ENCODE assay signal across 12 cellular contexts in genomic region chr9:32265037-32265436, GRCh38.
DNase-seq lines count a peak whose midpoint lies in the region; FAIRE-seq and TF ChIP-seq lines count a peak whose summit lies in the region.
"Had no signal": no experiment of that assay in that cellular context is flagged by ENCODE, and none has a peak within 500 bp of the region (broad histone marks: within the 10 kb centered on the region; RNA-seq: fewer than 3 reads in every experiment).

No MANE protein-coding gene starts in this region.

- no peak for TF ChIP-seq POLR2A in H1 (IDR thresholded peaks at IDR 0.05; ENCODE audit: control extremely low read depth in 1 of 2, low read depth in 2 of 2, low read length in 2 of 2)

- no peak overlapping the region for H3K18ac ChIP-seq in H1 (ENCODE audit: extremely low read depth, low read length)

- no peaks in the 10 kb centered on the region for H4K20me1 ChIP-seq in H1 (replicated peaks in 1 of 2; ENCODE audit: control insufficient read depth in 1 of 2, insufficient read depth in 2 of 2, low read length in 2 of 2)
- H4K20me1 ChIP-seq: BLaER1 treated with 17β-estradiol and CSF1 and Interleukin-3, amounts not matched to agents 10 nM and 100 nM had no signal

- CTCF ChIA-PET in H1 (lab: Charles Lee; ENCODE audit: partially characterized antibody) = interaction anchor here (0.6 to 3.4 kb wide), 8 partner anchors 13 to 145 kb away, joined by 3 to 30 read pairs (median 4); no protein-coding TSS in a partner anchor

- POLR2A ChIA-PET in H1 (lab: Charles Lee; ENCODE audit: partially characterized antibody) = no interaction called here

- FAIRE-seq in H1 (lab: Jason Lieb, UNC) = no peak

- no peak for TF ChIP-seq RAD21 in H1 (IDR thresholded peaks at IDR 0.05 in 1 of 2, conservative IDR thresholded peaks at IDR 0.05 in 1 of 2; ENCODE audit: low read depth in 2 of 2, low read length in 2 of 2)

- no peak overlapping the region for H3K9ac ChIP-seq in H1 (replicated peaks in 1 of 4; ENCODE audit: extremely low read depth in 1 of 4, low read depth in 3 of 4, low read length in 3 of 4)
- H3K9ac ChIP-seq: BLaER1 treated with 17β-estradiol and CSF1 and Interleukin-3, amounts not matched to agents 10 nM and 100 nM had no signal

- WGBS in H1 (ENCODE audit: extremely low coverage in 1 of 2, insufficient coverage in 1 of 2, insufficient read length in 1 of 2, insufficient replicate concordance in 2 of 2, low coverage in 1 of 2, low lambda C conversion rate in 2 of 2, missing lambda C conversion rate in 1 of 2), 2 experiments = 81% methylated on average over 3 of the region's 3 CpGs; no CpG with 5 or more reads in 1 of the 2 experiments

- no peak overlapping the region for H3K23ac ChIP-seq in H1 (ENCODE audit: insufficient read length)

- H3K4ac ChIP-seq in H1 (replicated peaks; ENCODE audit: insufficient read length, low read depth, low read length) = no peak overlapping the region

- no peak overlapping the region for H2BK5ac ChIP-seq in H1 (ENCODE audit: low read depth, low read length)

- H3K23me2 ChIP-seq in H1 (ENCODE audit: low read depth, low read length) = no peaks in the 10 kb centered on the region

- H3K56ac ChIP-seq in H1 (replicated peaks; ENCODE audit: insufficient read length, low read depth, low read length) = no peak overlapping the region

- H4K91ac ChIP-seq in H1 (replicated peaks; ENCODE audit: insufficient read length, low read length) = no peak overlapping the region

- H2AFZ ChIP-seq in H1 (ENCODE audit: low read length) = peak overlapping the region; percentile 64; the same call in 1 of the 2 replicates

- H3K4me1 ChIP-seq in H1 (replicated peaks in 1 of 4; ENCODE audit: control insufficient read depth in 3 of 4, insufficient read depth in 4 of 4, low read length in 3 of 4) = no peaks in the 10 kb centered on the region; a peak in 2 of 7 replicates
- H3K4me1 ChIP-seq: BLaER1 treated with 17β-estradiol and CSF1 and Interleukin-3, amounts not matched to agents 10 nM and 100 nM had no signal

- TF ChIP-seq CTCF in H1 (IDR thresholded peaks at IDR 0.05; ENCODE audit: control extremely low read depth in 1 of 3, insufficient read depth in 1 of 3, low read depth in 1 of 3, low read length in 3 of 3) = no peak

- H2BK12ac ChIP-seq in H1 (ENCODE audit: low read depth, low read length) = no peak overlapping the region

- H2BK15ac ChIP-seq in H1 (ENCODE audit: low read length) = no peak overlapping the region

- H3K14ac ChIP-seq in H1 (ENCODE audit: insufficient read length) = no peak overlapping the region

- no peaks in the 10 kb centered on the region for H3K36me3 ChIP-seq in H1 (ENCODE audit: control insufficient read depth in 2 of 4, insufficient read depth in 4 of 4, low read length in 3 of 4)
- H3K36me3 ChIP-seq: BLaER1 treated with 17β-estradiol and CSF1 and Interleukin-3, amounts not matched to agents 10 nM and 100 nM had no signal

- H2BK20ac ChIP-seq in H1 (ENCODE audit: low read length) = no peak overlapping the region

- H3K79me1 ChIP-seq in H1 (ENCODE audit: low read depth, low read length) = no peaks in the 10 kb centered on the region

- no peaks in the 10 kb centered on the region; a peak in 1 of 7 replicates for H3K27me3 ChIP-seq in H1 (replicated peaks in 1 of 4; ENCODE audit: control insufficient read depth in 3 of 4, extremely low read depth in 1 of 4, insufficient read depth in 3 of 4, low read length in 3 of 4)
- H3K27me3 ChIP-seq: BLaER1 treated with 17β-estradiol and CSF1 and Interleukin-3, amounts not matched to agents 10 nM and 100 nM had no signal

- no peak overlapping the region for H2AK5ac ChIP-seq in H1 (ENCODE audit: low read depth, low read length)

- H4K5ac ChIP-seq in H1 (ENCODE audit: insufficient read length, low read depth, low read length) = no peak overlapping the region

- H3K4me2 ChIP-seq in H1 (ENCODE audit: insufficient read depth in 1 of 2, low read depth in 2 of 2, low read length in 2 of 2) = no peak overlapping the region
- H3K4me2 ChIP-seq: BLaER1 treated with 17β-estradiol and CSF1 and Interleukin-3, amounts not matched to agents 10 nM and 100 nM had no signal

- no peak for TF ChIP-seq EP300 in H1 (IDR thresholded peaks at IDR 0.05; ENCODE audit: borderline replicate concordance in 1 of 2, low read depth in 2 of 2, low read length in 2 of 2)

- H3K27ac ChIP-seq in H1 (ENCODE audit: low read depth, low read length) (no peak overlapping the region), caudate nucleus (ENCODE audit: low read depth, low read length) (no peak overlapping the region)
- H3K27ac ChIP-seq: BLaER1 treated with 17β-estradiol and CSF1 and Interleukin-3, amounts not matched to agents 10 nM and 100 nM had no signal

- H3K9me3 ChIP-seq in H1 (ENCODE audit: insufficient read depth in 2 of 2, low read depth in 1 of 2, low read length in 1 of 2) = no peaks in the 10 kb centered on the region

- no peaks in the 10 kb centered on the region for H3K79me2 ChIP-seq in H1 (ENCODE audit: control insufficient read depth in 1 of 2, insufficient read depth in 2 of 2, low read length in 2 of 2)

- peak; percentile 9 for DNase-seq in astrocyte of the hippocampus (ENCODE audit: low read depth, low spot score)
- no peak for DNase-seq in H1 (ENCODE audit: low read depth in 1 of 2, low spot score in 2 of 2)
- peak; percentile 9 for DNase-seq in kidney tubule cell (ENCODE audit: low spot score)
- peak; percentile 1 for DNase-seq in renal cortical epithelial cell (ENCODE audit: low read depth)
- DNase-seq in caudate nucleus (lab: John Stamatoyannopoulos, UW) = no peak
- DNase-seq in NCI-H1105 (lab: John Stamatoyannopoulos, UW) = no peak
- DNase-seq: Calu3; CD8-positive, alpha-beta T cell; DMS79 treated with DMSO at 0.1 percent for 48 hours; GF-D8; GOT3 had no signal

- no peak overlapping the region for H4K8ac ChIP-seq in H1 (ENCODE audit: extremely low read depth, insufficient read depth, low read length)

- no peak overlapping the region for H2BK120ac ChIP-seq in H1 (replicated peaks; ENCODE audit: low read depth, low read length)

- no peak overlapping the region for H3K4me3 ChIP-seq in H1 (ENCODE audit: extremely low read depth in 1 of 4, insufficient read depth in 2 of 4, low read depth in 3 of 4, low read length in 4 of 4)
- H3K4me3 ChIP-seq: BLaER1 treated with 17β-estradiol and CSF1 and Interleukin-3, amounts not matched to agents 10 nM and 100 nM had no signal

TF ChIP-seq in H1, 55 proteins besides CTCF, POLR2A, EP300 and RAD21 (continues in another document):
- TF ChIP-seq SAP30 (IDR thresholded peaks at IDR 0.05; ENCODE audit: insufficient read depth, insufficient replicate concordance, low read length) (no peak), BACH1 (IDR thresholded peaks at IDR 0.05; ENCODE audit: low read length) (no peak), MAFK (IDR thresholded peaks at IDR 0.05; ENCODE audit: low read depth, low read length) (no peak), ASH2L (IDR thresholded peaks at IDR 0.05; ENCODE audit: low read length) (no peak), CBX5 (IDR thresholded peaks at IDR 0.05; ENCODE audit: low read depth, low read length) (no peak), BRCA1 (IDR thresholded peaks at IDR 0.05; ENCODE audit: low read depth, low read length) (no peak), FOSL1 (IDR thresholded peaks at IDR 0.05; ENCODE audit: insufficient read depth, low read depth, low read length) (no peak), KDM1A (IDR thresholded peaks at IDR 0.05; ENCODE audit: borderline replicate concordance, low read length) (no peak), KDM4A (IDR thresholded peaks at IDR 0.05; ENCODE audit: low read depth, low read length, severe bottlenecking) (no peak)

Comparison
In these comparisons a context has a peak if more than half of its experiments do, and no peak if none do; other contexts are left out.
1. DNase-seq: peak in astrocyte of the hippocampus (single experiment), kidney tubule cell (single experiment) and renal cortical epithelial cell (single experiment); none in H1 (0 of 2), caudate nucleus (0 of 61) and NCI-H1105 (single experiment).